In the genomic region with DNA sequence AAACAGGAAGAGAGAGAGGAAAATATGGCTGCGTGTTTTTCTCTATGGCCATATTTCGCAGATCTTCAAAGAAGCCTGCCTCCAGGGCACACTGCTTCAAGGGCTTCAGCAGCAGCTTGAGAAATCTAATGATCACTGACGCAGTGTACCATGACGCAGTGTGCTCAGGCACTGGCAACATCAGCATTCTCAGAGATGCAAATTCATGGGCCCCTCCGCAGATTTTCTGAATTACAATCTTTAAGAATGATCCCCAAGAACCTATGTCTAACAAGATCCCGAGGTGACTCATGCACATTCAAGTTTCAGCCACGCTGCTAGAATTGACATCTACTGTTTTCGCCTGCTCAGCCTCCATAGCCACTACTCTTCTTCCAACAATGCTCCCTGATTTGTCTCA, we compare ENCODE assay signal across 24 cellular contexts.
"Had no signal": no experiment of that assay in that cellular context is flagged by ENCODE, and none has a peak within 500 bp of the region (broad histone marks: within the 10 kb centered on the region; RNA-seq: fewer than 3 reads in every experiment).

No MANE protein-coding gene starts in this region.

- DNase-seq: dorsolateral prefrontal cortex; effector CD4-positive, alpha-beta T cell; gastrocnemius medialis; head of caudate nucleus; kidney; left lung; mesendoderm; naive thymus-derived CD8-positive, alpha-beta T cell; nephron progenitor cell; occipital lobe; ovary; posterior cingulate gyrus; psoas muscle; right cardiac atrium; sigmoid colon; spleen; stimulated activated CD4-positive, alpha-beta T cell treated with anti-CD3 and anti-CD28 coated beads, Interleukin-4, amount 100 ng/mL, for 4 hours; stimulated activated naive CD8-positive, alpha-beta T cell treated with anti-CD3 and anti-CD28 coated beads, Interleukin-15, Interleukin-2, amounts not matched to agents 100 U/mL and 50 U/mL, for 24 hours; testis; tibial artery; upper lobe of left lung had no signal

- H3K27ac ChIP-seq: dorsolateral prefrontal cortex, epithelial cell of prostate, gastrocnemius medialis, left lung, ovary, psoas muscle, sigmoid colon, spleen, testis, tibial artery, upper lobe of left lung had no signal

- H3K4me3 ChIP-seq: dorsolateral prefrontal cortex, gastrocnemius medialis, left lung, ovary, psoas muscle, sigmoid colon, spleen, testis, tibial artery, upper lobe of left lung had no signal

- ATAC-seq: esophagus mucosa; gastrocnemius medialis; left lung; naive thymus-derived CD8-positive, alpha-beta T cell; psoas muscle; right cardiac atrium; stimulated activated memory B cell treated with anti-CD40 and anti-IgM and Interleukin-4, amounts not matched to agents 10 μg/mL and 1 μg/mL and 100 μg/mL, for 72 hours; stimulated activated naive CD8-positive, alpha-beta T cell treated with anti-CD3 and anti-CD28 coated beads, Interleukin-15, Interleukin-2, amounts not matched to agents 100 U/mL and 50 U/mL, for 24 hours had no signal

- H3K36me3 ChIP-seq: gastrocnemius medialis, left lung, ovary, sigmoid colon, spleen, tibial artery, upper lobe of left lung had no signal

- H3K27me3 ChIP-seq: dorsolateral prefrontal cortex, gastrocnemius medialis, left lung, ovary, sigmoid colon, spleen, testis, tibial artery, upper lobe of left lung had no signal

- H3K9me3 ChIP-seq: gastrocnemius medialis, left lung, ovary, psoas muscle, sigmoid colon, spleen, testis, tibial artery, upper lobe of left lung had no signal

- H3K4me1 ChIP-seq: left lung, spleen, testis, tibial artery, upper lobe of left lung had no signal
